ENCODE assay signal across 6 cellular contexts in genomic region chr5:89942171-89942570, GRCh38.
"Had no signal": no experiment of that assay in that cellular context is flagged by ENCODE, and none has a peak within 500 bp of the region (broad histone marks: within the 10 kb centered on the region; RNA-seq: fewer than 3 reads in every experiment).

No MANE protein-coding gene starts in this region.

- H3K4me2 ChIP-seq: KMS-11 had no signal

- H3K36me3 Mint-ChIP-seq: IgD-negative memory B cell had no signal

- H3K4me1 Mint-ChIP-seq: IgD-negative memory B cell had no signal

- H3K4me3 Mint-ChIP-seq: IgD-negative memory B cell had no signal

- H3K9me3 Mint-ChIP-seq: IgD-negative memory B cell had no signal

- H3K27ac ChIP-seq: HL-60, KMS-11 had no signal

- DNase-seq: KBM-7, KG1 had no signal

- H3K27ac Mint-ChIP-seq: IgD-negative memory B cell had no signal

- H3K9ac ChIP-seq: KMS-11 had no signal

- H3K27me3 Mint-ChIP-seq: IgD-negative memory B cell had no signal

- FAIRE-seq: HTR-8/SVneo had no signal
